11 cellular contexts compared by ENCODE assay signal in the genomic region with DNA sequence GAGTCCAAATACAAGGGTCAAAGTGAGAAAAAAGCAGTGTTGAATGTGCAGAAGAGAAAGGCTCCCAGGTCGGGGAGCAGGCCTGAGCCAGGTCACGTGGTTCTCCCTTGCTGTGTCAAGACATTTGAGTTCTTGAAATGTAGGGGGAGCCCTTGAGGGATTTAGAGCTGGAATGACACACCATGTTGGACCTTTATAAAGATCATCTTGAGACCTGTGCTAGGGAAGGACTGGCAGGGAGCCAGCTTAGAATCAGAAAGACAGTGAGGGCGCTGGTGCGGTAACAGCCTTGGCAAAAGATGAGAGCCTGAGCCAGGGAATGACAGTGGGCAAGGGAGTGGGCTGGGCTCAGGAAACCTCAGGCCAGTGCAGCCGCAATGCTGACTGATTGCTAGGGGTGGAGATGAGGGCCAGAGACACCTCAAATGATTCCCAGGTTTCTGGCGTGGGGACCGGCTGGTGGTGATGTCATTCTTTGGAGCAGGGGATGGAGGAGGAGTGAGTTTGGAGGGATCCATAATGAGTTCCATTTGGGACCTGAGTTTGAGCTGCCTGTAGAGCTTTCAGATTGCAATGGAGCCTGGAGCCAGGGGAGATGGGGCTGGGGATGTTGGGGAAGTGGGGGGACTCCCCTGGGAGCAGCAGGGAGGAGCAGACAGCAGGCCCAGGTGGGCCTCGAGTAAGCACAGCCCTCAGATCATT.
A peak's percentile ranks its signal among the peaks of the same experiment; 100 is the strongest.
DNase-seq lines count a peak whose midpoint lies in the region; ATAC-seq and TF ChIP-seq lines count a peak whose summit lies in the region.
"Had no signal": no experiment of that assay in that cellular context is flagged by ENCODE, and none has a peak within 500 bp of the region (broad histone marks: within the 10 kb centered on the region; RNA-seq: fewer than 3 reads in every experiment).

No MANE protein-coding gene starts in this region.

- H3K4me3 ChIP-seq in hepatocyte = no peak overlapping the region

- DNase-seq in activated T-cell treated with anti-CD3 and anti-CD28 coated beads, Interleukin-2, amount 50 U/mL, for 24 hours = peak; percentile 22
- DNase-seq in activated T-cell treated with anti-CD3 and anti-CD28 coated beads for 4 hours (no peak), RPMI8226 (peak; percentile 33), hepatocyte (ENCODE audit: low spot score) (peak; percentile 26), ureter (ENCODE audit: low spot score) (peak; percentile 38), NOMO-1 (lab: John Stamatoyannopoulos, UW; ENCODE audit: unreplicated experiment in 2 of 2) (no peak), T-helper 9 cell (no peak)
- no peak for DNase-seq in stimulated activated effector memory CD8-positive, alpha-beta T cell treated with anti-CD3 and anti-CD28 coated beads, Interleukin-12 subunit alpha, Interleukin-12 subunit beta, amount 100 ng/mL, for 72 hours (ENCODE audit: low spot score in 2 of 2)
- DNase-seq: activated CD4-positive, alpha-beta T cell treated with anti-CD3 and anti-CD28 coated beads, Interleukin-2, amount 10 ng/mL, durations not matched to agents 24 days and 14 days; CD4-positive, alpha-beta memory T cell; cerebellar nuclear complex had no signal

- 78% methylated on average over 8 of the region's 8 CpGs for WGBS in hepatocyte (ENCODE audit: low lambda C conversion rate, missing lambda C conversion rate)

- TF ChIP-seq CTCF in hepatocyte (IDR thresholded peaks at IDR 0.05; ENCODE audit: poor library complexity) = no peak

- H3K9me3 Mint-ChIP-seq in activated T-cell treated with anti-CD3 and anti-CD28 coated beads, Interleukin-2, amount 50 U/mL, for 24 hours = no peaks in the 10 kb centered on the region
- H3K9me3 Mint-ChIP-seq in stimulated activated effector memory CD8-positive, alpha-beta T cell treated with anti-CD3 and anti-CD28 coated beads, Interleukin-12 subunit alpha, Interleukin-12 subunit beta, amount 100 ng/mL, for 72 hours = no peaks in the 10 kb centered on the region
- H3K9me3 Mint-ChIP-seq: activated CD4-positive, alpha-beta T cell treated with anti-CD3 and anti-CD28 coated beads, Interleukin-2, amount 10 ng/mL, durations not matched to agents 24 days and 14 days; CD4-positive, alpha-beta memory T cell had no signal

- no peaks in the 10 kb centered on the region for H3K9me3 ChIP-seq in hepatocyte (ENCODE audit: low read depth)

- no peak overlapping the region for H2AFZ ChIP-seq in hepatocyte

- no peak overlapping the region for H3K4me3 Mint-ChIP-seq in activated T-cell treated with anti-CD3 and anti-CD28 coated beads, Interleukin-2, amount 50 U/mL, for 24 hours
- no peak overlapping the region for H3K4me3 Mint-ChIP-seq in stimulated activated effector memory CD8-positive, alpha-beta T cell treated with anti-CD3 and anti-CD28 coated beads, Interleukin-12 subunit alpha, Interleukin-12 subunit beta, amount 100 ng/mL, for 72 hours
- H3K4me3 Mint-ChIP-seq: activated CD4-positive, alpha-beta T cell treated with anti-CD3 and anti-CD28 coated beads, Interleukin-2, amount 10 ng/mL, durations not matched to agents 24 days and 14 days; CD4-positive, alpha-beta memory T cell had no signal

- no peak overlapping the region for H3K27ac ChIP-seq in hepatocyte

- H3K9me2 ChIP-seq in hepatocyte (replicated peaks; ENCODE audit: insufficient read depth) = no peaks in the 10 kb centered on the region

- no peaks in the 10 kb centered on the region for H3K27me3 ChIP-seq in hepatocyte

- H4K20me1 ChIP-seq in hepatocyte (ENCODE audit: insufficient read depth, poor library complexity, severe bottlenecking) = no peaks in the 10 kb centered on the region

- H3K36me3 ChIP-seq in hepatocyte (replicated peaks; ENCODE audit: insufficient read depth, low read depth) = no peaks in the 10 kb centered on the region

- H3K4me1 ChIP-seq in hepatocyte (ENCODE audit: insufficient read depth) = no peaks in the 10 kb centered on the region

- no peak for ATAC-seq in stimulated activated effector memory CD8-positive, alpha-beta T cell treated with anti-CD3 and anti-CD28 coated beads, Interleukin-12 subunit alpha, Interleukin-12 subunit beta, amount 100 ng/mL, for 72 hours

- H3K27me3 Mint-ChIP-seq in activated T-cell treated with anti-CD3 and anti-CD28 coated beads, Interleukin-2, amount 50 U/mL, for 24 hours = no peaks in the 10 kb centered on the region
- H3K27me3 Mint-ChIP-seq: activated CD4-positive, alpha-beta T cell treated with anti-CD3 and anti-CD28 coated beads, Interleukin-2, amount 10 ng/mL, durations not matched to agents 24 days and 14 days had no signal

- H3K4me1 Mint-ChIP-seq in activated T-cell treated with anti-CD3 and anti-CD28 coated beads, Interleukin-2, amount 50 U/mL, for 24 hours (ENCODE audit: low read depth) = no peaks in the 10 kb centered on the region
- H3K4me1 Mint-ChIP-seq in stimulated activated effector memory CD8-positive, alpha-beta T cell treated with anti-CD3 and anti-CD28 coated beads, Interleukin-12 subunit alpha, Interleukin-12 subunit beta, amount 100 ng/mL, for 72 hours = no peaks in the 10 kb centered on the region
- H3K4me1 Mint-ChIP-seq: activated CD4-positive, alpha-beta T cell treated with anti-CD3 and anti-CD28 coated beads, Interleukin-2, amount 10 ng/mL, durations not matched to agents 24 days and 14 days; CD4-positive, alpha-beta memory T cell had no signal

- no peaks in the 10 kb centered on the region for H3K36me3 Mint-ChIP-seq in activated T-cell treated with anti-CD3 and anti-CD28 coated beads, Interleukin-2, amount 50 U/mL, for 24 hours (ENCODE audit: low read depth)
- no peaks in the 10 kb centered on the region for H3K36me3 Mint-ChIP-seq in stimulated activated effector memory CD8-positive, alpha-beta T cell treated with anti-CD3 and anti-CD28 coated beads, Interleukin-12 subunit alpha, Interleukin-12 subunit beta, amount 100 ng/mL, for 72 hours
- H3K36me3 Mint-ChIP-seq: CD4-positive, alpha-beta memory T cell had no signal

- H3K27ac Mint-ChIP-seq in activated T-cell treated with anti-CD3 and anti-CD28 coated beads, Interleukin-2, amount 50 U/mL, for 24 hours = no peak overlapping the region
- H3K27ac Mint-ChIP-seq in stimulated activated effector memory CD8-positive, alpha-beta T cell treated with anti-CD3 and anti-CD28 coated beads, Interleukin-12 subunit alpha, Interleukin-12 subunit beta, amount 100 ng/mL, for 72 hours = no peak overlapping the region
- H3K27ac Mint-ChIP-seq: activated CD4-positive, alpha-beta T cell treated with anti-CD3 and anti-CD28 coated beads, Interleukin-2, amount 10 ng/mL, durations not matched to agents 24 days and 14 days; CD4-positive, alpha-beta memory T cell had no signal

- no peaks in the 10 kb centered on the region for H3K79me2 ChIP-seq in hepatocyte

- H3K4me2 ChIP-seq in hepatocyte = no peak overlapping the region

Comparison
In these comparisons a context has a peak if more than half of its experiments do, and no peak if none do; other contexts are left out.
1. DNase-seq: peak in activated T-cell treated with anti-CD3 and anti-CD28 coated beads, Interleukin-2, amount 50 U/mL, for 24 hours (single experiment), RPMI8226 (single experiment), hepatocyte (single experiment) and ureter (single experiment); none in activated T-cell treated with anti-CD3 and anti-CD28 coated beads for 4 hours (single experiment), stimulated activated effector memory CD8-positive, alpha-beta T cell treated with anti-CD3 and anti-CD28 coated beads, Interleukin-12 subunit alpha, Interleukin-12 subunit beta, amount 100 ng/mL, for 72 hours (0 of 2), NOMO-1 (0 of 2) and T-helper 9 cell (single experiment).